Comparison of ENCODE assay signal across 9 cellular contexts in genomic region chr1:224585051-224585450, GRCh38.
"Had no signal": no experiment of that assay in that cellular context is flagged by ENCODE, and none has a peak within 500 bp of the region (broad histone marks: within the 10 kb centered on the region; RNA-seq: fewer than 3 reads in every experiment).

No MANE protein-coding gene starts in this region.

- H3K27ac ChIP-seq: GM23248 had no signal

- H3K36me3 ChIP-seq: HAP-1 had no signal

- H2AFZ ChIP-seq: GM23248 had no signal

- H3K27ac Mint-ChIP-seq: GM23338, H9, HFFc6 had no signal

- H3K4me2 ChIP-seq: GM23338 had no signal

- H3K4me1 ChIP-seq: HAP-1 had no signal

- H3K4me3 ChIP-seq: GM23248, GM23338, HAP-1 had no signal

- FAIRE-seq: H54 had no signal

- H3K9ac ChIP-seq: GM23248 had no signal

- H3K4me3 Mint-ChIP-seq: GM23338, H9, HFFc6 had no signal

- H3K9me3 ChIP-seq: HAP-1 had no signal

- DNase-seq: GM23248, GOT3, H7, H9, HCEC 1CT, HFFc6 had no signal
